13 cellular contexts compared by ENCODE assay signal in genomic region chr16:19860146-19861030, GRCh38. TPM values are rescaled to one million over a fixed set of nuclear protein-coding genes. Genes with fewer than 3 reads are reported as not detected.
A peak's percentile ranks its signal among the peaks of the same experiment; 100 is the strongest.
DNase-seq lines count a peak whose midpoint lies in the region; ATAC-seq, FAIRE-seq and TF ChIP-seq lines count a peak whose summit lies in the region.
"Had no signal": no experiment of that assay in that cellular context is flagged by ENCODE, and none has a peak within 500 bp of the region (broad histone marks: within the 10 kb centered on the region; RNA-seq: fewer than 3 reads in every experiment).

No MANE protein-coding gene starts in this region.

- ATAC-seq in HG02938 (IDR thresholded peaks at IDR 0.05; ENCODE audit: unreplicated experiment): no peak
- ATAC-seq: effector memory CD8-positive, alpha-beta T cell; stimulated activated naive CD8-positive, alpha-beta T cell treated with anti-CD3 and anti-CD28 coated beads, Interleukin-15, Interleukin-2, amounts not matched to agents 100 U/mL and 50 U/mL, for 24 hours had no signal

- peak overlapping the region in 2 of 3 experiments; percentile 4 to 16 for H3K4me3 Mint-ChIP-seq in nephron
- H3K4me3 Mint-ChIP-seq in activated naive CD4-positive, alpha-beta T cell treated with anti-CD3 and anti-CD28 coated beads for 36 hours: no peak overlapping the region
- H3K4me3 Mint-ChIP-seq: effector memory CD8-positive, alpha-beta T cell; memory B cell had no signal

- DNase-seq in AG09319 (ENCODE audit: extremely low read depth, low read depth): peak; percentile 34
- DNase-seq in RCC 7860 (ENCODE audit: low spot score): peak; percentile 71
- DNase-seq in epithelial cell of proximal tubule (ENCODE audit: low read depth): peak; percentile 77
- DNase-seq in activated naive CD4-positive, alpha-beta T cell treated with anti-CD3 and anti-CD28 coated beads for 36 hours: no peak
- no peak for DNase-seq in activated T-cell treated with anti-CD3 and anti-CD28 coated beads for 4 hours
- no peak for DNase-seq in activated CD4-positive, CD25-positive, alpha-beta regulatory T cell (lab: John Stamatoyannopoulos, UW)
- DNase-seq: effector memory CD8-positive, alpha-beta T cell; stimulated activated CD4-positive, alpha-beta T cell treated with anti-CD3 and anti-CD28 coated beads, Interleukin-15, amount 100 ng/mL, for 24 hours; stimulated activated naive CD8-positive, alpha-beta T cell treated with anti-CD3 and anti-CD28 coated beads, Interleukin-15, Interleukin-2, amounts not matched to agents 100 U/mL and 50 U/mL, for 24 hours had no signal

- peak overlapping the region; percentile 89 to 94 (median 93) for H3K27ac Mint-ChIP-seq in nephron
- no peak overlapping the region for H3K27ac Mint-ChIP-seq in activated naive CD4-positive, alpha-beta T cell treated with anti-CD3 and anti-CD28 coated beads for 36 hours
- H3K27ac Mint-ChIP-seq: effector memory CD8-positive, alpha-beta T cell; memory B cell had no signal

- CTCF ChIA-PET in activated naive CD4-positive, alpha-beta T cell treated with anti-CD3 and anti-CD28 coated beads for 36 hours (lab: Charles Lee): interaction anchor here (0.5 kb wide), 1 partner anchor 211 kb away, joined by 5 read pairs; no protein-coding TSS in a partner anchor

- intact Hi-C loops in activated naive CD4-positive, alpha-beta T cell treated with anti-CD3 and anti-CD28 coated beads for 36 hours (cut with micrococcal nuclease): no loop called here

- no peaks in the 10 kb centered on the region for H3K27me3 Mint-ChIP-seq in nephron (ENCODE audit: low read depth)
- H3K27me3 Mint-ChIP-seq in activated naive CD4-positive, alpha-beta T cell treated with anti-CD3 and anti-CD28 coated beads for 36 hours (ENCODE audit: low read depth): no peaks in the 10 kb centered on the region

- no peak for TF ChIP-seq CTCF in AG09319 (IDR thresholded peaks at IDR 0.05; ENCODE audit: low read depth, low read length)
- TF ChIP-seq CTCF in epithelial cell of proximal tubule (conservative IDR thresholded peaks at IDR 0.05; ENCODE audit: low read depth, low read length): no peak
- no peak for TF ChIP-seq CTCF in nephron (IDR thresholded peaks at IDR 0.05; ENCODE audit: unreplicated experiment in 3 of 3)

- peaks cover 64% of the 10 kb centered on the region for H3K36me3 Mint-ChIP-seq in nephron (ENCODE audit: low read depth)
- no peaks in the 10 kb centered on the region for H3K36me3 Mint-ChIP-seq in activated naive CD4-positive, alpha-beta T cell treated with anti-CD3 and anti-CD28 coated beads for 36 hours (ENCODE audit: low read depth)
- H3K36me3 Mint-ChIP-seq: memory B cell had no signal

- no peak overlapping the region for H3K4me3 ChIP-seq in epithelial cell of proximal tubule (ENCODE audit: low read depth, low read length)

- no peaks in the 10 kb centered on the region for H3K9me3 Mint-ChIP-seq in nephron
- H3K9me3 Mint-ChIP-seq in activated naive CD4-positive, alpha-beta T cell treated with anti-CD3 and anti-CD28 coated beads for 36 hours: no peaks in the 10 kb centered on the region
- H3K9me3 Mint-ChIP-seq: effector memory CD8-positive, alpha-beta T cell; memory B cell had no signal

- H3K4me1 Mint-ChIP-seq in nephron: peaks cover 32% of the 10 kb centered on the region
- no peaks in the 10 kb centered on the region for H3K4me1 Mint-ChIP-seq in activated naive CD4-positive, alpha-beta T cell treated with anti-CD3 and anti-CD28 coated beads for 36 hours (ENCODE audit: low read depth)
- H3K4me1 Mint-ChIP-seq: memory B cell had no signal

- peak; percentile 93 for FAIRE-seq in RCC 7860 (lab: Jason Lieb, UNC)

RNA-seq across cellular contexts. Expression of gene GPRC5B, which starts 24.3 kb away (rescaled TPM):
- 9.9 and 11.4 TPM in 2 replicates for total RNA-seq in epithelial cell of proximal tubule
- under 1 TPM; 0.22 to 0.55 TPM for total RNA-seq in activated naive CD4-positive, alpha-beta T cell treated with anti-CD3 and anti-CD28 coated beads for 36 hours
- total RNA-seq: T-helper 2 cell treated with Interferon-gamma antibody and Interleukin-4, amounts not matched to agents 100 ng/mL and 5 ng/mL, for 36 hours had no signal

Comparison
In these comparisons a context has a peak if more than half of its experiments do, and no peak if none do; other contexts are left out.
1. DNase-seq: peak in AG09319 (single experiment), RCC 7860 (single experiment) and epithelial cell of proximal tubule (single experiment); none in activated naive CD4-positive, alpha-beta T cell treated with anti-CD3 and anti-CD28 coated beads for 36 hours (single experiment), activated T-cell treated with anti-CD3 and anti-CD28 coated beads for 4 hours (single experiment) and activated CD4-positive, CD25-positive, alpha-beta regulatory T cell (0 of 4).